8 cellular contexts compared by ENCODE assay signal in the genomic region with DNA sequence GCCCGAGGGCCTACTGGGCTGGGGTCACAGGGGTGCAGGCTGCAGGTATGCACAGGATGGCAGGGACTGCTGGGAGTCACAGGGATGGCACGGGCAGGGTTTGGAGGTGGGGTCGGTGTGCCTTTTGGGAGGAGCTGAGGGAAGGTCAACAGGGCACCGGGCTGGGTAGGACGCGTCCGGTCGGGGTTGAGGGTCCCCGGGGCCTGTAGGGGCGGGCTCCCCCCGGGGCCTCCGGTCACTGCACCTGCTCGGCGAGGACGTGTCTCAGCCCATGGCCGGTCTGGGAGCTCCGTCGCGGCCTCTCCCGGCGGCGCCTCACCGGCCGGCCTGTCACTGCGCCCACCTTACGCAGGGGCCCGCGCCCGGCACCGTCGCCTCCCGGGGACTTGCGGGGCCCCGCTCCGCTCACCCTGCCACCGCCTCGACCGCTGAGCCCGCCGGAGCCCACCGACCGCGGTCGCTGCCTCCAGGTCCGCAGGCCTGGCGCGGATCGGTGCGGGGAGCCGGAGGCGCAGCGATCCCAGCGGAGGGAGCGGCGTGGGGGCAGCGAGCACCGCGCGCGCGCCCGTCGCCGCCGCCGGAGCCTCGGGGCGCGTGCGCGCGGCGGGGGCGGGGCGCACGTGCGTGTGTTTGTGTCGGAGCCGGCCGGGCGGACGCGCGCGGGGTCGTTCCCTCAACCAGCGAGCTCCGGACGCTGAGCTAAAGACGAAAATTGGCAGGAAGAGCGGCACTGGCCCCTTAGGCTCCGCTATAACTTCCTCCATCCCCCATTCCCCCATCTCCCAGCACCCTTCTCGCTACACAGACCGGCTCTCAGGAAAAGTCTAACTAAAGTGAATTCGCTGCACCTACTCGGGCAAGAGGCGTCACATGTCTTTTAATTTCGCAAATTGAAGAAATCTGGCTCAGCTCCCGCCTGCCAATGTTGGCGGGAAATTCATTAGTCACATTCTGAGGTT. TPM values are rescaled to one million over a fixed set of nuclear protein-coding genes. Genes with fewer than 3 reads are reported as not detected.
DNase-seq lines count a peak whose midpoint lies in the region; ATAC-seq and TF ChIP-seq lines count a peak whose summit lies in the region.

A gene with protein sequence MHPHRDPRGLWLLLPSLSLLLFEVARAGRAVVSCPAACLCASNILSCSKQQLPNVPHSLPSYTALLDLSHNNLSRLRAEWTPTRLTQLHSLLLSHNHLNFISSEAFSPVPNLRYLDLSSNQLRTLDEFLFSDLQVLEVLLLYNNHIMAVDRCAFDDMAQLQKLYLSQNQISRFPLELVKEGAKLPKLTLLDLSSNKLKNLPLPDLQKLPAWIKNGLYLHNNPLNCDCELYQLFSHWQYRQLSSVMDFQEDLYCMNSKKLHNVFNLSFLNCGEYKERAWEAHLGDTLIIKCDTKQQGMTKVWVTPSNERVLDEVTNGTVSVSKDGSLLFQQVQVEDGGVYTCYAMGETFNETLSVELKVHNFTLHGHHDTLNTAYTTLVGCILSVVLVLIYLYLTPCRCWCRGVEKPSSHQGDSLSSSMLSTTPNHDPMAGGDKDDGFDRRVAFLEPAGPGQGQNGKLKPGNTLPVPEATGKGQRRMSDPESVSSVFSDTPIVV (minus strand): TSS at position 552 of the 959 bp plus-strand sequence. CDS start 815 bp downstream, outside the sequence.

- peaks cover 16% of the 10 kb centered on the region for H3K4me1 ChIP-seq in lower lobe of right lung

- peaks cover 23% of the 10 kb centered on the region for H3K4me1 Mint-ChIP-seq in activated CD4-positive, alpha-beta T cell treated with anti-CD3 and anti-CD28 coated beads, Interleukin-2, amount 10 ng/mL, durations not matched to agents 24 days and 14 days

- H3K4me3 Mint-ChIP-seq in activated CD4-positive, alpha-beta T cell treated with anti-CD3 and anti-CD28 coated beads, Interleukin-2, amount 10 ng/mL, durations not matched to agents 24 days and 14 days, result peak within 1 kb of the TSS; percentile 90

- peak; percentile 61 for DNase-seq in Ammon's horn (ENCODE audit: low spot score)
- DNase-seq in NCI-H146 (lab: John Stamatoyannopoulos, UW), result peak; percentile 61
- peak; percentile 89 for DNase-seq in activated CD4-positive, alpha-beta T cell treated with anti-CD3 and anti-CD28 coated beads, Interleukin-2, amount 10 ng/mL, durations not matched to agents 24 days and 14 days
- DNase-seq in dermis blood vessel endothelial cell, result peak; percentile 66
- peak; percentile 77 for DNase-seq in lower lobe of right lung
- peak; percentile 40 for DNase-seq in stimulated activated CD8-positive, alpha-beta memory T cell treated with anti-CD3 and anti-CD28 coated beads, Interleukin-15, amount 100 ng/mL, for 24 hours (ENCODE audit: low read depth)
- DNase-seq in dedifferentiated amniotic fluid mesenchymal stem cell (ENCODE audit: extremely low spot score), result no peak

- no peaks in the 10 kb centered on the region for H3K36me3 ChIP-seq in lower lobe of right lung

- ATAC-seq in GM19372 (IDR thresholded peaks at IDR 0.05; ENCODE audit: low read depth, unreplicated experiment), result peak; percentile 59
- peak; percentile 85 to 89 for ATAC-seq in lower lobe of right lung

- peak within 1 kb of the TSS; percentile 66 for H3K27ac Mint-ChIP-seq in activated CD4-positive, alpha-beta T cell treated with anti-CD3 and anti-CD28 coated beads, Interleukin-2, amount 10 ng/mL, durations not matched to agents 24 days and 14 days

- no peak for TF ChIP-seq CTCF in lower lobe of right lung (IDR thresholded peaks at IDR 0.05)

- H3K27me3 ChIP-seq in lower lobe of right lung (ENCODE audit: low read depth), result no peaks in the 10 kb centered on the region

- no peaks in the 10 kb centered on the region for H3K9me3 ChIP-seq in lower lobe of right lung

- intact Hi-C loops in activated CD4-positive, alpha-beta T cell treated with anti-CD3 and anti-CD28 coated beads, Interleukin-2, amount 10 ng/mL, durations not matched to agents 24 days and 14 days (cut with micrococcal nuclease), result no loop called here
- intact Hi-C loops in lower lobe of right lung (cut with DNase I), result no loop called here

- H3K36me3 Mint-ChIP-seq in activated CD4-positive, alpha-beta T cell treated with anti-CD3 and anti-CD28 coated beads, Interleukin-2, amount 10 ng/mL, durations not matched to agents 24 days and 14 days (ENCODE audit: low read depth), result no peaks in the 10 kb centered on the region

- peak within 1 kb of the TSS; percentile 60 for H3K27ac ChIP-seq in lower lobe of right lung

- no peaks in the 10 kb centered on the region for H3K9me3 Mint-ChIP-seq in activated CD4-positive, alpha-beta T cell treated with anti-CD3 and anti-CD28 coated beads, Interleukin-2, amount 10 ng/mL, durations not matched to agents 24 days and 14 days

- peak within 1 kb of the TSS; percentile 81 for H3K4me3 ChIP-seq in lower lobe of right lung

- peaks cover 42% of the 10 kb centered on the region for H3K27me3 Mint-ChIP-seq in activated CD4-positive, alpha-beta T cell treated with anti-CD3 and anti-CD28 coated beads, Interleukin-2, amount 10 ng/mL, durations not matched to agents 24 days and 14 days

RNA-seq across cellular contexts. Expression of the gene that starts here (rescaled TPM):
- 1.1 TPM in 2 replicates for total RNA-seq in activated CD4-positive, alpha-beta T cell treated with anti-CD3 and anti-CD28 coated beads, Interleukin-2, amount 10 ng/mL, durations not matched to agents 24 days and 14 days
- total RNA-seq in dermis blood vessel endothelial cell (0.65 and 1.7 TPM in 2 replicates), lower lobe of right lung (9.1 TPM)
